16 cellular contexts compared by ENCODE assay signal in the genomic region with DNA sequence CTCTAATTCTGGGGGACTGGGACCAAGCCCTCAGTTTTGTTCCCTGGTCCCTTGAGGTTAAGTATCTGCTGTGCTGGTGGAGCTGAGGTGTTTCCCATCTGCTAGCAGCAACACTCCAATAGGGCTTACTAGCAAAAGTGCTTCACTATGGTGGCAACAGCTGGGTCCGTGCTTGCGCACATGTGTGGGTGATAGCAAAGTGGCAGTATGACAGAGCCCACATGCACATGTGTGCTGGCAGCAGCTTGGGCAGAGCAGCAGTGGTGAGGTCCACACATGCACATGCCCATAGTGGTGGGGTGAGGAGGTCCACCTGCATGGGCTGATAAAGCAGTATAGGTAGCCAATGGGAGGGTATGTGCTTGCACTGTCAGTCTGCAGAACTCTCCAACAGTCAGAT.
DNase-seq lines count a peak whose midpoint lies in the region; ATAC-seq and TF ChIP-seq lines count a peak whose summit lies in the region.
"Had no signal": no experiment of that assay in that cellular context is flagged by ENCODE, and none has a peak within 500 bp of the region (broad histone marks: within the 10 kb centered on the region; RNA-seq: fewer than 3 reads in every experiment).

No MANE protein-coding gene starts in this region.

- H3K4me3 ChIP-seq in neural progenitor cell (no peak overlapping the region), upper lobe of left lung (no peak overlapping the region), mammary epithelial cell (replicated peaks in 1 of 3; ENCODE audit: insufficient read depth in 1 of 3, low read depth in 2 of 3, low read length in 3 of 3) (no peak overlapping the region)
- H3K4me3 ChIP-seq in naive thymus-derived CD4-positive, alpha-beta T cell (ENCODE audit: low read length), result no peak overlapping the region
- H3K4me3 ChIP-seq: A549, GM12878, HAP-1 had no signal

- BruUV-seq in mammary epithelial cell (replicated peaks; lab: Mats Ljungman, UMichigan), result no TSS peak

- H3K36me3 ChIP-seq in neural progenitor cell (no peaks in the 10 kb centered on the region), upper lobe of left lung (no peaks in the 10 kb centered on the region), mammary epithelial cell (ENCODE audit: insufficient read depth, low read length) (no peaks in the 10 kb centered on the region)
- no peaks in the 10 kb centered on the region for H3K36me3 ChIP-seq in naive thymus-derived CD4-positive, alpha-beta T cell (ENCODE audit: control insufficient read depth in 2 of 3, insufficient read depth in 3 of 3, low read length in 3 of 3)
- H3K36me3 ChIP-seq: BE2C, HAP-1 had no signal

- no peaks in the 10 kb centered on the region for H3K4me1 ChIP-seq in neural progenitor cell
- no peaks in the 10 kb centered on the region for H3K4me1 ChIP-seq in upper lobe of left lung
- H3K4me1 ChIP-seq in naive thymus-derived CD4-positive, alpha-beta T cell (ENCODE audit: control insufficient read depth in 2 of 2, insufficient read depth in 2 of 2, low read length in 2 of 2), result no peaks in the 10 kb centered on the region
- H3K4me1 ChIP-seq in mammary epithelial cell (ENCODE audit: insufficient read depth, low read length), result no peaks in the 10 kb centered on the region
- H3K4me1 ChIP-seq: A549, BE2C, HAP-1 had no signal

- no peak overlapping the region for H3K4me3 Mint-ChIP-seq in chondrocyte (ENCODE audit: unreplicated experiment)
- peak overlapping the region; percentile 38 for H3K4me3 Mint-ChIP-seq in neural progenitor cell
- no peak overlapping the region for H3K4me3 Mint-ChIP-seq in naive thymus-derived CD4-positive, alpha-beta T cell
- H3K4me3 Mint-ChIP-seq: CD4-positive, alpha-beta memory T cell had no signal

- intact Hi-C loops in naive thymus-derived CD4-positive, alpha-beta T cell (cut with micrococcal nuclease), result no loop called here
- intact Hi-C loops in mammary epithelial cell (cut with micrococcal nuclease), result no loop called here

- H3K9me3 Mint-ChIP-seq in chondrocyte (ENCODE audit: low read depth), result no peaks in the 10 kb centered on the region
- no peaks in the 10 kb centered on the region for H3K9me3 Mint-ChIP-seq in neural progenitor cell
- peaks cover 0 to 22% (median 4%) of the 10 kb centered on the region in 11 donors for H3K9me3 Mint-ChIP-seq in naive thymus-derived CD4-positive, alpha-beta T cell

- peaks cover 11% of the 10 kb centered on the region for H3K27me3 Mint-ChIP-seq in chondrocyte (ENCODE audit: low read depth)
- H3K27me3 Mint-ChIP-seq in neural progenitor cell (ENCODE audit: insufficient read depth, low read depth), result no peaks in the 10 kb centered on the region
- H3K27me3 Mint-ChIP-seq in naive thymus-derived CD4-positive, alpha-beta T cell, result no peaks in the 10 kb centered on the region
- H3K27me3 Mint-ChIP-seq: CD4-positive, alpha-beta memory T cell had no signal

- H3K27me3 ChIP-seq in neural progenitor cell, result no peaks in the 10 kb centered on the region
- no peaks in the 10 kb centered on the region for H3K27me3 ChIP-seq in upper lobe of left lung
- H3K27me3 ChIP-seq in naive thymus-derived CD4-positive, alpha-beta T cell (ENCODE audit: control insufficient read depth in 2 of 2, insufficient read depth in 2 of 2, low read length in 2 of 2), result no peaks in the 10 kb centered on the region
- peaks cover 2% of the 10 kb centered on the region for H3K27me3 ChIP-seq in mammary epithelial cell (ENCODE audit: insufficient read depth, low read length)
- H3K27me3 ChIP-seq: BE2C had no signal

- H3K9ac ChIP-seq in neural progenitor cell, result no peak overlapping the region
- no peak overlapping the region for H3K9ac ChIP-seq in mammary epithelial cell (ENCODE audit: insufficient read depth, low read length)

- H2AFZ ChIP-seq in neural progenitor cell (replicated peaks) (no peak overlapping the region), mammary epithelial cell (ENCODE audit: low read depth, low read length) (no peak overlapping the region)

- H3K27ac Mint-ChIP-seq in chondrocyte (ENCODE audit: unreplicated experiment) (no peak overlapping the region), neural progenitor cell (no peak overlapping the region)
- H3K27ac Mint-ChIP-seq in naive thymus-derived CD4-positive, alpha-beta T cell, result no peak overlapping the region
- H3K27ac Mint-ChIP-seq: CD4-positive, alpha-beta memory T cell had no signal

- CTCF ChIA-PET in naive thymus-derived CD4-positive, alpha-beta T cell (lab: Charles Lee), result no interaction called here
- CTCF ChIA-PET in mammary epithelial cell (lab: Charles Lee; ENCODE audit: low non-redundant PET), result no interaction called here

- no peaks in the 10 kb centered on the region for H3F3A ChIP-seq in neural progenitor cell (ENCODE audit: low read depth)

- H3K79me2 ChIP-seq in neural progenitor cell (ENCODE audit: low read depth), result no peaks in the 10 kb centered on the region
- no peaks in the 10 kb centered on the region for H3K79me2 ChIP-seq in mammary epithelial cell (ENCODE audit: insufficient read depth, low read length)

- peak; percentile 29 to 51 for ATAC-seq in upper lobe of left lung (ENCODE audit: low FRiP score in 2 of 2)
- no peak for ATAC-seq in naive thymus-derived CD4-positive, alpha-beta T cell
- ATAC-seq: A549, GM12878 had no signal

- H3K36me3 Mint-ChIP-seq in chondrocyte (ENCODE audit: low read depth) (no peaks in the 10 kb centered on the region), neural progenitor cell (no peaks in the 10 kb centered on the region)
- H3K36me3 Mint-ChIP-seq in naive thymus-derived CD4-positive, alpha-beta T cell, result no peaks in the 10 kb centered on the region
- H3K36me3 Mint-ChIP-seq: CD4-positive, alpha-beta memory T cell had no signal

- no peaks in the 10 kb centered on the region for H3K4me1 Mint-ChIP-seq in chondrocyte (ENCODE audit: low read depth)
- no peaks in the 10 kb centered on the region for H3K4me1 Mint-ChIP-seq in neural progenitor cell
- H3K4me1 Mint-ChIP-seq in naive thymus-derived CD4-positive, alpha-beta T cell, result no peaks in the 10 kb centered on the region
- H3K4me1 Mint-ChIP-seq: CD4-positive, alpha-beta memory T cell had no signal

- no peak overlapping the region for H3K4me2 ChIP-seq in neural progenitor cell
- no peak overlapping the region for H3K4me2 ChIP-seq in mammary epithelial cell (ENCODE audit: insufficient read depth, low read depth, low read length)
- H3K4me2 ChIP-seq: A549 had no signal

- H3K27ac ChIP-seq in neural progenitor cell (no peak overlapping the region), upper lobe of left lung (no peak overlapping the region), mammary epithelial cell (ENCODE audit: insufficient read depth, low read depth, low read length) (no peak overlapping the region)
- H3K27ac ChIP-seq in naive thymus-derived CD4-positive, alpha-beta T cell (ENCODE audit: low read depth, low read length), result no peak overlapping the region
- H3K27ac ChIP-seq: A549, C4-2B had no signal

- peak; percentile 72 to 90 for DNase-seq in NCI-H524 (lab: John Stamatoyannopoulos, UW)
- peak; percentile 64 for DNase-seq in chondrocyte (ENCODE audit: low spot score)
- no peak for DNase-seq in neural progenitor cell (ENCODE audit: low spot score)
- no peak for DNase-seq in upper lobe of left lung
- DNase-seq in effector CD4-positive, alpha-beta T cell, result no peak
- DNase-seq in naive thymus-derived CD4-positive, alpha-beta T cell, result no peak
- no peak for DNase-seq in mammary epithelial cell
- DNase-seq: BE2C; CD4-positive, alpha-beta memory T cell; DMS79; GOT3; IMR-90 had no signal

- H4K20me1 ChIP-seq in neural progenitor cell (ENCODE audit: low read depth), result no peaks in the 10 kb centered on the region
- H4K20me1 ChIP-seq in mammary epithelial cell (ENCODE audit: insufficient read depth, low read length), result no peaks in the 10 kb centered on the region

- TF ChIP-seq CTCF in chondrocyte (IDR thresholded peaks at IDR 0.05) (no peak), neural progenitor cell (IDR thresholded peaks at IDR 0.05) (no peak), upper lobe of left lung (IDR thresholded peaks at IDR 0.05) (no peak), mammary epithelial cell (conservative IDR thresholded peaks at IDR 0.05 in 1 of 2, IDR thresholded peaks at IDR 0.05 in 1 of 2; ENCODE audit: extremely low read depth in 1 of 2, insufficient read depth in 1 of 2, low read depth in 1 of 2, low read length in 2 of 2) (no peak)

- POLR2A ChIA-PET in naive thymus-derived CD4-positive, alpha-beta T cell (lab: Charles Lee), result no interaction called here

- no peak for TF ChIP-seq EP300 in upper lobe of left lung (IDR thresholded peaks at IDR 0.05)

- H3K9me3 ChIP-seq in neural progenitor cell (ENCODE audit: low read depth), result no peaks in the 10 kb centered on the region
- H3K9me3 ChIP-seq in upper lobe of left lung, result no peaks in the 10 kb centered on the region
- H3K9me3 ChIP-seq in naive thymus-derived CD4-positive, alpha-beta T cell (ENCODE audit: control insufficient read depth in 2 of 3, low read length in 3 of 3), result no peaks in the 10 kb centered on the region
- H3K9me3 ChIP-seq in mammary epithelial cell (replicated peaks; ENCODE audit: insufficient read depth, low read length), result no peaks in the 10 kb centered on the region
- H3K9me3 ChIP-seq: A549, BE2C, HAP-1 had no signal

- in situ Hi-C loops in mammary epithelial cell (cut with MboI; ENCODE audit: low sequenced_read_pairs in 2 of 2), result no loop called here

- TF ChIP-seq POLR2A in upper lobe of left lung (IDR thresholded peaks at IDR 0.05), result no peak

- 100% methylated on average over 2 of the region's 2 CpGs for WGBS in upper lobe of left lung, 2 donors
- WGBS in mammary epithelial cell (ENCODE audit: low coverage, missing lambda C conversion rate), result 80% methylated on average over 2 of the region's 2 CpGs

- dilution Hi-C loops in mammary epithelial cell (cut with HindIII; ENCODE audit: low sequenced_read_pairs), result no loop called here

Comparison
In these comparisons a context has a peak if more than half of its experiments do, and no peak if none do; other contexts are left out.
1. DNase-seq: peak in NCI-H524 (2 of 2) and chondrocyte (single experiment); none in neural progenitor cell (single experiment), upper lobe of left lung (0 of 2), effector CD4-positive, alpha-beta T cell (single experiment), naive thymus-derived CD4-positive, alpha-beta T cell (0 of 9) and mammary epithelial cell (single experiment).